ENCODE assay signal across 9 cellular contexts in genomic region chr15:85494035-85494793, GRCh38.
A peak's percentile ranks its signal among the peaks of the same experiment; 100 is the strongest.
DNase-seq lines count a peak whose midpoint lies in the region; ATAC-seq and TF ChIP-seq lines count a peak whose summit lies in the region.
"Had no signal": no experiment of that assay in that cellular context is flagged by ENCODE, and none has a peak within 500 bp of the region (broad histone marks: within the 10 kb centered on the region; RNA-seq: fewer than 3 reads in every experiment).

No MANE protein-coding gene starts in this region.

- H3K4me3 Mint-ChIP-seq in endodermal cell = no peak overlapping the region
- H3K4me3 Mint-ChIP-seq: activated naive CD8-positive, alpha-beta T cell had no signal

- peaks cover 3% of the 10 kb centered on the region for H3F3A ChIP-seq in smooth muscle cell (ENCODE audit: low read depth)

- peaks cover 42% of the 10 kb centered on the region for H4K20me1 ChIP-seq in smooth muscle cell (ENCODE audit: low read depth)

- H3K27ac ChIP-seq in smooth muscle cell (ENCODE audit: low read depth) = peak overlapping the region; percentile 92
- H3K27ac ChIP-seq in endodermal cell (ENCODE audit: low read depth, low read length) = no peak overlapping the region

- WGBS in smooth muscle cell (ENCODE audit: low lambda C conversion rate) = 24% methylated on average over 5 of the region's 5 CpGs
- WGBS in endodermal cell (ENCODE audit: insufficient coverage in 1 of 2, insufficient read length in 1 of 2), 2 experiments = 90 to 92% methylated on average over 2 to 5 of the region's 5 CpGs

- H3K4me2 ChIP-seq in smooth muscle cell = peak overlapping the region; percentile 48

- peaks cover 84% of the 10 kb centered on the region for H3K79me2 ChIP-seq in smooth muscle cell (ENCODE audit: low read depth)

- peaks cover 27% of the 10 kb centered on the region for H3K4me1 ChIP-seq in smooth muscle cell (ENCODE audit: low read depth)
- H3K4me1 ChIP-seq in endodermal cell (ENCODE audit: control insufficient read depth, insufficient read depth, low read length) = peaks cover 22% of the 10 kb centered on the region

- H3K9me3 ChIP-seq in smooth muscle cell (replicated peaks; ENCODE audit: low read depth) (no peaks in the 10 kb centered on the region), endodermal cell (ENCODE audit: control insufficient read depth, low read length) (no peaks in the 10 kb centered on the region)

- TF ChIP-seq CTCF in smooth muscle cell (IDR thresholded peaks at IDR 0.05; ENCODE audit: borderline replicate concordance, insufficient read depth, poor library complexity, severe bottlenecking) (no peak), endodermal cell (conservative IDR thresholded peaks at IDR 0.05) (no peak)

- no peak overlapping the region for H3K27ac Mint-ChIP-seq in endodermal cell
- H3K27ac Mint-ChIP-seq: activated naive CD8-positive, alpha-beta T cell had no signal

- intact Hi-C loops in Right ventricle myocardium superior (cut with DNase I) = loop anchor here (10.0 kb wide), 1 partner anchor 211 kb away; no protein-coding TSS in a partner anchor

- in situ Hi-C loops in SK-MEL-5 (cut with HindIII; ENCODE audit: low pct_unique_long_range_greater_than_20kb, low sequenced_read_pairs) = no loop called here

- H3K9ac ChIP-seq in smooth muscle cell (ENCODE audit: low read depth) (peak overlapping the region; percentile 61), endodermal cell (ENCODE audit: extremely low read depth, low read length, poor library complexity, severe bottlenecking) (no peak overlapping the region)

- H3K9me3 Mint-ChIP-seq in endodermal cell = no peaks in the 10 kb centered on the region

- peaks cover 65% of the 10 kb centered on the region for H3K4me1 Mint-ChIP-seq in endodermal cell

- DNase-seq in SK-MEL-5 (ENCODE audit: low read depth, low spot score) = peak; percentile 43
- DNase-seq in Right ventricle myocardium superior = no peak
- DNase-seq in smooth muscle cell (lab: John Stamatoyannopoulos, UW; ENCODE audit: unreplicated experiment) = no peak
- DNase-seq in NCI-H2081 (lab: John Stamatoyannopoulos, UW) = no peak
- no peak for DNase-seq in endodermal cell

- no peaks in the 10 kb centered on the region for H3K36me3 ChIP-seq in smooth muscle cell (ENCODE audit: low read depth)
- H3K36me3 ChIP-seq in endodermal cell (ENCODE audit: control insufficient read depth, insufficient read depth, low read length) = peaks cover 12% of the 10 kb centered on the region

- no peak overlapping the region for H2AFZ ChIP-seq in smooth muscle cell (ENCODE audit: low read depth)

- no peak overlapping the region for H3K4me3 ChIP-seq in smooth muscle cell
- H3K4me3 ChIP-seq in endodermal cell (ENCODE audit: low read length) = no peak overlapping the region

- ATAC-seq in GM21423 (IDR thresholded peaks at IDR 0.05; ENCODE audit: unreplicated experiment) = peak; percentile 39
- peak; percentile 66 for ATAC-seq in Right ventricle myocardium superior (ENCODE audit: poor library complexity)
- ATAC-seq in GM18867 (IDR thresholded peaks at IDR 0.05; ENCODE audit: unreplicated experiment) = no peak
- ATAC-seq in HG03565 (IDR thresholded peaks at IDR 0.05; ENCODE audit: unreplicated experiment) = no peak

- H3K27me3 ChIP-seq in smooth muscle cell (ENCODE audit: low read depth) (no peaks in the 10 kb centered on the region), endodermal cell (ENCODE audit: control insufficient read depth, insufficient read depth, low read length, poor library complexity, severe bottlenecking) (no peaks in the 10 kb centered on the region)

- H3K27me3 Mint-ChIP-seq in endodermal cell (ENCODE audit: insufficient read depth) = no peaks in the 10 kb centered on the region
- H3K27me3 Mint-ChIP-seq: activated naive CD8-positive, alpha-beta T cell had no signal

- no peaks in the 10 kb centered on the region for H3K36me3 Mint-ChIP-seq in endodermal cell (ENCODE audit: low read depth)
- H3K36me3 Mint-ChIP-seq: activated naive CD8-positive, alpha-beta T cell had no signal

Comparison
In these comparisons a context has a peak if more than half of its experiments do, and no peak if none do; other contexts are left out.
1. ATAC-seq: peak in GM21423 (single experiment) and Right ventricle myocardium superior (single experiment); none in GM18867 (single experiment) and HG03565 (single experiment).